12 cellular contexts compared by ENCODE assay signal in the genomic region with DNA sequence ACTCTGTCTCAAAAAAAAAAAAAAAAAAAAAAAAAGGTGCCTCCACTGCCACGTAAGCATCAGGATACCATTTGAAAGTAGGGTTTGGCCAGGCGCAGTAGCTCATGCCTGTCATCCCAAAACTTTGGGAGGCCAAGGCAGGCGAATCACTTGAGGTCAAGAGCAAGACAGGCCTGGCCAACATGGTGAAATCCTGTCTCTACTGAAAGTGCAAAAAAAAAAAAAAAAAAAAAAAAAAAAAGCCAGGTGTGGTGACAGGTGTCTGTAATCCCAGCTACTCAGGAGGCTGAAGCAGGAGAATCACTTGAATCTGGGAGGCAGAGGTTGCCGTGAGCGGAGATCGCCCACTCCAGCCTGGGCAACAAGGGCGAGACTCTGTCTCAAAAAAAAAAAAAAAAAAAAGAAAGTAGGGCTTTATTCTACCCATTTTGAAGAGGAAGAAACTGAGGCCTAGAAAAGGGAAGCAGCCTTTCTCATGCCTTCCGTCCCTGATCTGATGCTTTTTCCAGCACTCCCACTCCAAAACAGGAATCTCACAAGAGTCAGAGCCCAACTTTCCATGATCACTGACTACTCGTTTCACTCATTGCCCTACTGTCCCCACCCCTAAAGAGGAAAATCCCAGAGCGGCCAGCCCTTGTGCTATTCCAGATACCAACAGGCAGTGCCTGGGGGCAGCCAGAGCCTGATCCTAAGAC. TPM values are rescaled to one million over a fixed set of nuclear protein-coding genes. Genes with fewer than 3 reads are reported as not detected.
DNase-seq lines count a peak whose midpoint lies in the region; ATAC-seq and TF ChIP-seq lines count a peak whose summit lies in the region.
"Had no signal": no experiment of that assay in that cellular context is flagged by ENCODE, and none has a peak within 500 bp of the region (broad histone marks: within the 10 kb centered on the region; RNA-seq: fewer than 3 reads in every experiment).

No MANE protein-coding gene starts in this region.

- CTCF ChIA-PET in CD4-positive, alpha-beta T cell (lab: Charles Lee) = interaction anchor here (0.6 to 4.6 kb wide), 4 partner anchors 8 to 50 kb away, joined by 3 to 15 read pairs (median 6); a partner anchor contains a TSS

- H3K9me3 ChIP-seq in CD4-positive, alpha-beta T cell (ENCODE audit: control insufficient read depth, low read length) = no peaks in the 10 kb centered on the region
- H3K9me3 ChIP-seq in KOPT-K1 (ENCODE audit: insufficient read depth, low read length, poor library complexity, severe bottlenecking) = peaks cover 6% of the 10 kb centered on the region
- H3K9me3 ChIP-seq in sigmoid colon = peaks cover 0 to 2% (median 0%) of the 10 kb centered on the region in 4 donors
- no peaks in the 10 kb centered on the region for H3K9me3 ChIP-seq in adrenal gland (replicated peaks in 1 of 3)

- DNase-seq in CD4-positive, alpha-beta T cell = no peak
- DNase-seq in sigmoid colon (no peak), adrenal gland (no peak)
- no peak for DNase-seq in stimulated activated CD4-positive, alpha-beta T cell treated with anti-CD3 and anti-CD28 coated beads, Interleukin-2, amount 100 ng/mL, for 24 hours
- DNase-seq: activated CD4-positive, CD25-positive, alpha-beta regulatory T cell treated with anti-CD3 and anti-CD28 coated beads, Interleukin-2, amount 50 U/mL, for 72 hours; DMS153; H9; NCI-H146; stimulated activated CD4-positive, alpha-beta T cell treated with anti-CD3 and anti-CD28 coated beads, Interleukin-15, amount 100 ng/mL, for 24 hours had no signal

- no peaks in the 10 kb centered on the region for H3K9me3 Mint-ChIP-seq in CD4-positive, alpha-beta T cell
- H3K9me3 Mint-ChIP-seq in dendritic cell treated with granulocyte-macrophage colony-stimulating factor and Interleukin-4, amounts not matched to agents 40 ng/mL and 50 ng/mL, for 4 days = no peaks in the 10 kb centered on the region

- intact Hi-C loops in CD4-positive, alpha-beta T cell (cut with DNase I, micrococcal nuclease) = loop anchor here in 1 of 2 experiments (5.0 kb wide), 1 partner anchor 1776 kb away; a partner anchor contains a TSS
- intact Hi-C loops in dendritic cell treated with granulocyte-macrophage colony-stimulating factor and Interleukin-4, amounts not matched to agents 40 ng/mL and 50 ng/mL, for 4 days (cut with micrococcal nuclease) = no loop called here
- intact Hi-C loops in sigmoid colon (cut with DNase I) (no loop called here), adrenal gland (cut with DNase I) (no loop called here)

- H3K27me3 Mint-ChIP-seq in CD4-positive, alpha-beta T cell = no peaks in the 10 kb centered on the region
- no peaks in the 10 kb centered on the region for H3K27me3 Mint-ChIP-seq in dendritic cell treated with granulocyte-macrophage colony-stimulating factor and Interleukin-4, amounts not matched to agents 40 ng/mL and 50 ng/mL, for 4 days

- peak overlapping the region; percentile 42 for H3K4me3 Mint-ChIP-seq in CD4-positive, alpha-beta T cell
- no peak overlapping the region for H3K4me3 Mint-ChIP-seq in dendritic cell treated with granulocyte-macrophage colony-stimulating factor and Interleukin-4, amounts not matched to agents 40 ng/mL and 50 ng/mL, for 4 days
- H3K4me3 Mint-ChIP-seq: H9 had no signal

- POLR2A ChIA-PET in CD4-positive, alpha-beta T cell (lab: Charles Lee) = interaction anchor here (0.9 to 3.4 kb wide), 6 partner anchors 11 to 50 kb away, joined by 4 to 20 read pairs (median 11); a partner anchor contains a TSS

- no peak for TF ChIP-seq POLR2A in sigmoid colon (IDR thresholded peaks at IDR 0.05)
- TF ChIP-seq POLR2A in adrenal gland (IDR thresholded peaks at IDR 0.05) = no peak

- peak overlapping the region; percentile 84 for H3K27ac Mint-ChIP-seq in CD4-positive, alpha-beta T cell
- H3K27ac Mint-ChIP-seq in dendritic cell treated with granulocyte-macrophage colony-stimulating factor and Interleukin-4, amounts not matched to agents 40 ng/mL and 50 ng/mL, for 4 days = peak overlapping the region; percentile 91

- no peak for ATAC-seq in CD4-positive, alpha-beta T cell (ENCODE audit: poor library complexity)
- no peak for ATAC-seq in GM19395 (IDR thresholded peaks at IDR 0.05; ENCODE audit: unreplicated experiment)

- no peak overlapping the region for H3K27ac ChIP-seq in CD4-positive, alpha-beta T cell (ENCODE audit: low read depth, low read length)
- H3K27ac ChIP-seq in KOPT-K1 (ENCODE audit: low read depth, low read length, poor library complexity, severe bottlenecking) (peak overlapping the region; percentile 83), sigmoid colon (peak overlapping the region; percentile 78 to 99 (median 90)), adrenal gland (peak overlapping the region in 1 of 5 donors; percentile 30)

- H3K4me1 Mint-ChIP-seq in CD4-positive, alpha-beta T cell (ENCODE audit: low read depth) = peaks cover 55% of the 10 kb centered on the region
- H3K4me1 Mint-ChIP-seq in dendritic cell treated with granulocyte-macrophage colony-stimulating factor and Interleukin-4, amounts not matched to agents 40 ng/mL and 50 ng/mL, for 4 days (ENCODE audit: low read depth) = peaks cover 63% of the 10 kb centered on the region

- H3K36me3 ChIP-seq in KOPT-K1 (ENCODE audit: insufficient read depth, low read length) = no peaks in the 10 kb centered on the region
- H3K36me3 ChIP-seq in sigmoid colon = peaks cover 0 to 37% (median 14%) of the 10 kb centered on the region in 4 donors
- no peaks in the 10 kb centered on the region for H3K36me3 ChIP-seq in adrenal gland (replicated peaks in 1 of 2)

- H3K4me3 ChIP-seq in sigmoid colon (no peak overlapping the region), adrenal gland (no peak overlapping the region)

- H3K27me3 ChIP-seq in CD4-positive, alpha-beta T cell (ENCODE audit: control insufficient read depth, insufficient read depth, low read length) = no peaks in the 10 kb centered on the region
- no peaks in the 10 kb centered on the region for H3K27me3 ChIP-seq in sigmoid colon
- no peaks in the 10 kb centered on the region for H3K27me3 ChIP-seq in adrenal gland

- H3K4me1 ChIP-seq in sigmoid colon (peaks cover 0 to 76% (median 66%) of the 10 kb centered on the region in 4 donors), adrenal gland (replicated peaks in 1 of 2) (peaks cover 15 to 39% of the 10 kb centered on the region in 2 donors)

- WGBS in sigmoid colon, 2 donors = 90 to 94% methylated on average over 10 of the region's 10 CpGs
- 92 to 94% (median 93%) methylated on average over 10 of the region's 10 CpGs for WGBS in adrenal gland, 4 donors

- peaks cover 46% of the 10 kb centered on the region for H3K36me3 Mint-ChIP-seq in CD4-positive, alpha-beta T cell (ENCODE audit: low read depth)
- peaks cover 48% of the 10 kb centered on the region for H3K36me3 Mint-ChIP-seq in dendritic cell treated with granulocyte-macrophage colony-stimulating factor and Interleukin-4, amounts not matched to agents 40 ng/mL and 50 ng/mL, for 4 days (ENCODE audit: low read depth)

- TF ChIP-seq EP300 in sigmoid colon (IDR thresholded peaks at IDR 0.05) = no peak

- no peak for TF ChIP-seq CTCF in CD4-positive, alpha-beta T cell (IDR thresholded peaks at IDR 0.05)
- TF ChIP-seq CTCF in sigmoid colon (IDR thresholded peaks at IDR 0.05) (no peak), adrenal gland (IDR thresholded peaks at IDR 0.05) (no peak)

RNA-seq across cellular contexts. Expression of a gene that starts 16.3 kb away (rescaled TPM):
- total RNA-seq in CD4-positive, alpha-beta T cell = under 1 TPM; 0.22 to 0.36 TPM
- total RNA-seq in sigmoid colon = 1 to 10 TPM in 1 of 4 donors, under 1 TPM in 2, not detected in 1; 0.71 to 2.5 (median 0.95) TPM
- under 1 TPM in 1 of 3 donors, not detected in 2; 0.07 TPM for polyA plus RNA-seq in sigmoid colon
- total RNA-seq in adrenal gland = 1 to 10 TPM in 3 of 8 donors, under 1 TPM in 5; 0.22 to 1.9 (median 0.49) TPM
- 1 to 10 TPM in 1 of 3 donors, under 1 TPM in 2; 0.20 to 1.2 (median 0.32) TPM for polyA plus RNA-seq in adrenal gland
- total RNA-seq: H9 had no signal

RNA-seq across cellular contexts. Expression of a gene that starts 16.4 kb away (rescaled TPM):
- 10 to 100 TPM; 13.6 to 13.7 TPM for total RNA-seq in CD4-positive, alpha-beta T cell
- total RNA-seq in sigmoid colon (10 to 100 TPM; 57.3 to 90.6 (median 77.6) TPM), adrenal gland (10 to 100 TPM; 20.8 to 42.4 (median 33.5) TPM)
- polyA plus RNA-seq in sigmoid colon (10 to 100 TPM; 29.8 to 42.0 (median 32.5) TPM), adrenal gland (10 to 100 TPM; 16.1 to 35.2 (median 24.3) TPM)

RNA-seq across cellular contexts. Expression of a gene that starts 37.8 kb away (rescaled TPM):
- 10 to 100 TPM; 32.0 to 32.8 TPM for total RNA-seq in CD4-positive, alpha-beta T cell
- total RNA-seq in sigmoid colon (100 to 1,000 TPM; 151 to 176 (median 169) TPM), adrenal gland (100 to 1,000 TPM; 167 to 301 (median 230) TPM)
- polyA plus RNA-seq in sigmoid colon (100 to 1,000 TPM; 293 to 299 (median 295) TPM), adrenal gland (100 to 1,000 TPM in 2 of 3 donors, 10 to 100 TPM in 1; 95.6 to 199 (median 126) TPM)

Comparison
In these comparisons a context has a peak if more than half of its experiments do, and no peak if none do; other contexts are left out.
1. RNA of a gene that starts 37.8 kb away (total RNA-seq): 167 to 301 TPM in adrenal gland and 151 to 176 TPM in sigmoid colon; 32.0 to 32.8 TPM in CD4-positive, alpha-beta T cell; every median in the first group is over 4 times any median in the second.